Comparison of ENCODE assay signal across 15 cellular contexts in the genomic region with DNA sequence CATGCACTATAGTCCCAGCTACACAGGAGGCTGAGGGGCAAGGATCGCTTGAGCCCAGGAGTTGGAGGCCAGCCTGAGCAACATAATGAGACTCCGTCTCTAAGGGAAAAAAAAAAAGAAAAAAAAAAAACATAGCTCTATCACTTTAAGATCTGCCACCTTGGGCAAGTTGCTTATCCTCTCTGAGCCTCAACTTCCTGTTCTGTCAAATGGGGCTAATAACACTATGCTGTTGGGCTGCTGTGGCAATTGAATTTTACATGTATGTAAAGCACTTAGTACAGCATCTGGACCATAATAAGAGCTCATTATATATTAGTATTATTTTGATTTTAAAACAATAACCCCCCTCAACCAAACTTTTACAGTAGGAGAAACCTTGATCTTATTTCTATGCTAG.
"Had no signal": no experiment of that assay in that cellular context is flagged by ENCODE, and none has a peak within 500 bp of the region (broad histone marks: within the 10 kb centered on the region; RNA-seq: fewer than 3 reads in every experiment).

No MANE protein-coding gene starts in this region.

- H3K9me3 ChIP-seq: ovary, sigmoid colon, thoracic aorta had no signal

- H3K9me3 Mint-ChIP-seq: activated B cell treated with CpG ODN at 0.5 μM for 24 hours; activated T-cell treated with anti-CD3 and anti-CD28 coated beads, Interleukin-2, amount 50 U/mL, for 4 hours had no signal

- H3K27me3 ChIP-seq: brain microvascular endothelial cell, ovary, sigmoid colon had no signal

- H3K36me3 ChIP-seq: brain microvascular endothelial cell, ovary, sigmoid colon, thoracic aorta had no signal

- H3K27me3 Mint-ChIP-seq: activated B cell treated with CpG ODN at 0.5 μM for 24 hours had no signal

- DNase-seq: activated B cell treated with CpG ODN at 0.5 μM for 24 hours; activated CD4-positive, alpha-beta T cell treated with anti-CD3 and anti-CD28 coated beads for 48 hours; activated T-cell treated with anti-CD3 and anti-CD28 coated beads, Interleukin-2, amount 50 U/mL, for 4 hours; anterior cingulate cortex; brain microvascular endothelial cell; cortex of kidney; effector CD4-positive, alpha-beta T cell; foreskin fibroblast; glutamatergic neuron; hypothalamus; ovary; sigmoid colon; stimulated activated CD4-positive, alpha-beta T cell treated with anti-CD3 and anti-CD28 coated beads, Interleukin-12 subunit alpha, Interleukin-12 subunit beta, amount 100 ng/mL, for 4 hours; stimulated activated CD4-positive, alpha-beta T cell treated with anti-CD3 and anti-CD28 coated beads, Interleukin-2, amount 100 ng/mL, for 24 hours had no signal

- H3K4me3 Mint-ChIP-seq: activated B cell treated with CpG ODN at 0.5 μM for 24 hours; activated T-cell treated with anti-CD3 and anti-CD28 coated beads, Interleukin-2, amount 50 U/mL, for 4 hours had no signal

- H3K27ac Mint-ChIP-seq: activated B cell treated with CpG ODN at 0.5 μM for 24 hours had no signal

- ATAC-seq: activated T-cell treated with anti-CD3 and anti-CD28 coated beads, Interleukin-2, amount 50 U/mL, for 4 hours had no signal

- H3K27ac ChIP-seq: brain microvascular endothelial cell, ovary, thoracic aorta had no signal

- H3K4me3 ChIP-seq: ovary, sigmoid colon, thoracic aorta had no signal
